Comparison of ENCODE assay signal across 30 cellular contexts in the genomic region with DNA sequence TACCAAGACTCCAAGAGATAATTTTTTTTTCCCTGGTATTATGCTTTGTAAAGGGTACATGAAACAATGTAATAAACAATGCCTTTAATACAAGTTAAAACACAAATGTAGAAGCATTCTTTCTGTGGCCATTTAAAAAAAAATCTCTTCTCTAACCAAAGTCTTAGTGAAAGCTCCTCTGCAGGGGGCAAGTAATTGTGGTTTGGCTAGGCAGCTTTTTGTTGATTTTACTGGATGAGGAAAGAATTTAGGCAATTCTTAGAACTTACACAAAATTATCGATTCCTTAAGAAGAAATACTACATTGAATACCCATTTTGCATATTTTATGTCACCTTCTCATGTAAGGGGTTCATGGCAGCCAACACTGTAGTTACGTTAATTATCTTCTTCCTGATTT. TPM values are rescaled to one million over a fixed set of nuclear protein-coding genes. Genes with fewer than 3 reads are reported as not detected.
DNase-seq lines count a peak whose midpoint lies in the region; ATAC-seq and TF ChIP-seq lines count a peak whose summit lies in the region.
"Had no signal": no experiment of that assay in that cellular context is flagged by ENCODE, and none has a peak within 500 bp of the region (broad histone marks: within the 10 kb centered on the region; RNA-seq: fewer than 3 reads in every experiment).

No MANE protein-coding gene starts in this region.

- no peak overlapping the region for H3K9ac ChIP-seq in GM23248

- H4K20me1 ChIP-seq in GM23248 (ENCODE audit: insufficient read depth), result no peaks in the 10 kb centered on the region

- no peak overlapping the region for H2AFZ ChIP-seq in GM23248
- H2AFZ ChIP-seq: hepatocyte had no signal

- ATAC-seq in GM21390 (IDR thresholded peaks at IDR 0.05; ENCODE audit: unreplicated experiment) (no peak), GM18505 (IDR thresholded peaks at IDR 0.05; ENCODE audit: unreplicated experiment) (no peak)
- ATAC-seq: foreskin keratinocyte; naive thymus-derived CD4-positive, alpha-beta T cell had no signal

- no peaks in the 10 kb centered on the region for H3K9me2 ChIP-seq in GM23248 (ENCODE audit: insufficient read depth)

- H3K4me1 ChIP-seq in GM23248 (ENCODE audit: insufficient read depth), result no peaks in the 10 kb centered on the region
- H3K4me1 ChIP-seq: foreskin keratinocyte, testis, uterus had no signal

- 68 to 76% methylated on average over 2 of the region's 2 CpGs for WGBS in GM23248 (ENCODE audit: low coverage in 1 of 2, low lambda C conversion rate in 2 of 2, missing lambda C conversion rate in 2 of 2), 2 experiments

- no peak overlapping the region for H3K27ac ChIP-seq in GM23248
- H3K27ac ChIP-seq: foreskin keratinocyte, hepatocyte, testis, uterus had no signal

- H3F3A ChIP-seq in GM23248 (ENCODE audit: insufficient read depth), result no peaks in the 10 kb centered on the region

- H3K4me2 ChIP-seq in GM23248 (ENCODE audit: unreplicated experiment), result no peak overlapping the region
- H3K4me2 ChIP-seq: hepatocyte had no signal

- TF ChIP-seq POLR2A in GM18505 (IDR thresholded peaks at IDR 0.05; ENCODE audit: borderline replicate concordance, extremely low read depth, insufficient read depth, insufficient read length), result no peak

- no peaks in the 10 kb centered on the region for H3K9me3 ChIP-seq in GM23248 (ENCODE audit: low read depth)
- H3K9me3 ChIP-seq: testis, uterus had no signal

- H3K79me2 ChIP-seq in GM23248 (ENCODE audit: insufficient read depth), result no peaks in the 10 kb centered on the region

- no peaks in the 10 kb centered on the region for H3K27me3 ChIP-seq in GM23248 (replicated peaks; ENCODE audit: insufficient read depth)
- H3K27me3 ChIP-seq: foreskin keratinocyte, hepatocyte, testis, uterus had no signal

- H3K36me3 ChIP-seq in GM23248 (ENCODE audit: low read depth), result peaks cover 4% of the 10 kb centered on the region; the same call in 1 of the 2 replicates
- H3K36me3 ChIP-seq: uterus had no signal

- in situ Hi-C loops in GM23248 (cut with MboI), result no loop called here

- DNase-seq in GM23248 (peak; percentile 8), astrocyte of the hippocampus (ENCODE audit: low read depth, low spot score) (peak; percentile 80), fibroblast of the conjunctiva (ENCODE audit: low read depth) (peak; percentile 8), stromal cell of bone marrow (ENCODE audit: low read depth) (peak; percentile 18), NCI-H187 treated with DMSO at 0.1 percent for 48 hours (lab: John Stamatoyannopoulos, UW) (no peak)
- DNase-seq: activated CD4-positive, alpha-beta T cell treated with anti-CD3 and anti-CD28 coated beads for 1 hour; activated gamma-delta T cell; AML-193; CD4-positive, alpha-beta memory T cell; central memory CD4-positive, alpha-beta T cell; DMS 273 treated with DMSO at 0.1 percent for 48 hours; foreskin keratinocyte; GOT3; naive thymus-derived CD4-positive, alpha-beta T cell; NCI-H1694 treated with DMSO at 0.1 percent for 48 hours; NCI-H69; occipital lobe; RPMI8226; stimulated activated CD4-positive, alpha-beta T cell treated with anti-CD3 and anti-CD28 coated beads, Interleukin-12 subunit alpha, Interleukin-12 subunit beta, amount 100 ng/mL, for 4 hours; stimulated activated CD4-positive, alpha-beta T cell treated with anti-CD3 and anti-CD28 coated beads, Interleukin-4, amount 100 ng/mL, for 4 hours; stimulated activated naive CD4-positive, alpha-beta T cell; testis; uterus had no signal

- no peak overlapping the region for H3K4me3 ChIP-seq in GM23248
- H3K4me3 ChIP-seq: hepatocyte, testis, uterus had no signal

RNA-seq across cellular contexts. Expression of a gene that starts 12.4 kb away (rescaled TPM):
- total RNA-seq in GM23248 (2014; rRNA removed; shearing (Covaris generic)), result 9.0 and 14.0 TPM in 2 replicates
- polyA plus RNA-seq in GM23248 (2016; fragmentation: Nextera tagmentation; extraction: Ambion mirVana), result 13.4 and 14.0 TPM in 2 replicates

RNA-seq across cellular contexts. Expression of a gene that starts 38.1 kb away (rescaled TPM):
- total RNA-seq in GM23248 (2014; rRNA removed; shearing (Covaris generic)), result not detected in 2 replicates
- not detected in 2 replicates for polyA plus RNA-seq in GM23248 (2016; fragmentation: Nextera tagmentation; extraction: Ambion mirVana)
- total RNA-seq: CD4-positive, alpha-beta memory T cell; dermis microvascular lymphatic vessel endothelial cell; foreskin keratinocyte; G401; hepatocyte; naive thymus-derived CD4-positive, alpha-beta T cell; occipital lobe; SK-MEL-5; testis had no signal
- polyA plus RNA-seq: adipose tissue; CD4-positive, alpha-beta memory T cell; foreskin keratinocyte; naive thymus-derived CD4-positive, alpha-beta T cell had no signal
